Comparison of ENCODE assay signal across 10 cellular contexts in genomic region chrX:132226169-132226568, GRCh38. TPM values are rescaled to one million over a fixed set of nuclear protein-coding genes. Genes with fewer than 3 reads are reported as not detected.
DNase-seq lines count a peak whose midpoint lies in the region; ATAC-seq, FAIRE-seq and TF ChIP-seq lines count a peak whose summit lies in the region.
"Had no signal": no experiment of that assay in that cellular context is flagged by ENCODE, and none has a peak within 500 bp of the region (broad histone marks: within the 10 kb centered on the region; RNA-seq: fewer than 3 reads in every experiment).

No MANE protein-coding gene starts in this region.

- H3K4me3 ChIP-seq in astrocyte of the spinal cord (ENCODE audit: low read depth, low read length): no peak overlapping the region

- TF ChIP-seq CTCF in astrocyte of the spinal cord (IDR thresholded peaks at IDR 0.05; ENCODE audit: low read depth, low read length): peak; percentile 41

- ATAC-seq in HG03520 (IDR thresholded peaks at IDR 0.05; ENCODE audit: unreplicated experiment) (no peak), GM21390 (IDR thresholded peaks at IDR 0.05; ENCODE audit: unreplicated experiment) (no peak), GM21526 (IDR thresholded peaks at IDR 0.05; ENCODE audit: low FRiP score, unreplicated experiment) (no peak)

- peak; percentile 61 for DNase-seq in KBM-7
- DNase-seq in astrocyte of the spinal cord (ENCODE audit: low read depth, low spot score): no peak
- DNase-seq in lung microvascular endothelial cell (ENCODE audit: low read depth in 2 of 2): peak; percentile 20 to 36
- no peak for DNase-seq in dedifferentiated amniotic fluid mesenchymal stem cell (ENCODE audit: extremely low spot score)
- DNase-seq: NCI-H1092 treated with DMSO at 0.1 percent for 48 hours had no signal

- in situ Hi-C loops in KBM-7 (cut with MboI; ENCODE audit: low pct_unique_long_range_greater_than_20kb, low sequenced_read_pairs) (no loop called here), astrocyte of the spinal cord (cut with HindIII; ENCODE audit: low sequenced_read_pairs) (no loop called here)

- FAIRE-seq in G401.6 (lab: Jason Lieb, UNC): peak; percentile 83
- FAIRE-seq: GM18507 had no signal

RNA-seq across cellular contexts. Expression of gene RAP2C, which starts 6.9 kb away (rescaled TPM):
- 9.3 and 11.6 TPM in 2 replicates for total RNA-seq in lung microvascular endothelial cell

Comparison
In these comparisons a context has a peak if more than half of its experiments do, and no peak if none do; other contexts are left out.
1. DNase-seq: peak in KBM-7 (single experiment) and lung microvascular endothelial cell (2 of 2); none in astrocyte of the spinal cord (single experiment) and dedifferentiated amniotic fluid mesenchymal stem cell (single experiment).